ENCODE assay signal across 8 cellular contexts in genomic region chr13:114143806-114144605, GRCh38. TPM values are rescaled to one million over a fixed set of nuclear protein-coding genes. Genes with fewer than 3 reads are reported as not detected.
DNase-seq lines count a peak whose midpoint lies in the region; ATAC-seq and TF ChIP-seq lines count a peak whose summit lies in the region.

No MANE protein-coding gene starts in this region.

- H3K4me1 Mint-ChIP-seq in HFFc6 (ENCODE audit: low read depth) (no peaks in the 10 kb centered on the region), activated B cell treated with CpG ODN at 0.5 μM for 24 hours (peaks cover 13% of the 10 kb centered on the region)

- ATAC-seq in activated B cell treated with CpG ODN at 0.5 μM for 24 hours (ENCODE audit: low read depth) (peak; percentile 66), GM21367 (IDR thresholded peaks at IDR 0.05; ENCODE audit: unreplicated experiment) (no peak), HG03095 (IDR thresholded peaks at IDR 0.05; ENCODE audit: unreplicated experiment) (no peak)

- no peak overlapping the region for H3K4me3 ChIP-seq in tibial nerve

- H3K27me3 Mint-ChIP-seq in HFFc6 (ENCODE audit: insufficient read depth) (peaks cover 16% of the 10 kb centered on the region), activated B cell treated with CpG ODN at 0.5 μM for 24 hours (no peaks in the 10 kb centered on the region)

- H3K9me3 Mint-ChIP-seq in HFFc6 = no peaks in the 10 kb centered on the region
- no peaks in the 10 kb centered on the region for H3K9me3 Mint-ChIP-seq in activated B cell treated with CpG ODN at 0.5 μM for 24 hours

- POLR2A ChIA-PET in activated B cell treated with CpG ODN at 0.5 μM for 24 hours (lab: Charles Lee) = interaction anchor here (1.2 to 2.0 kb wide), 3 partner anchors 11 to 15 kb away, joined by 4 to 8 read pairs (median 4); partner anchors contain the start of gene RASA3

- CTCF ChIA-PET in activated B cell treated with CpG ODN at 0.5 μM for 24 hours (lab: Charles Lee) = interaction anchor here (1.2 to 2.4 kb wide), 4 partner anchors 13 to 83 kb away, joined by 3 to 7 read pairs (median 4); no protein-coding TSS in a partner anchor

- H3K36me3 Mint-ChIP-seq in HFFc6 (ENCODE audit: low read depth) = no peaks in the 10 kb centered on the region
- H3K36me3 Mint-ChIP-seq in activated B cell treated with CpG ODN at 0.5 μM for 24 hours (ENCODE audit: low read depth) = no peaks in the 10 kb centered on the region

- no peak for TF ChIP-seq POLR2A in tibial nerve (IDR thresholded peaks at IDR 0.05)

- H3K4me1 ChIP-seq in tibial nerve = peaks cover 0 to 20% (median 4%) of the 10 kb centered on the region in 4 donors

- H3K27ac Mint-ChIP-seq in HFFc6 = no peak overlapping the region
- peak overlapping the region; percentile 26 for H3K27ac Mint-ChIP-seq in activated B cell treated with CpG ODN at 0.5 μM for 24 hours

- H3K4me3 Mint-ChIP-seq in HFFc6 (no peak overlapping the region), activated B cell treated with CpG ODN at 0.5 μM for 24 hours (no peak overlapping the region)

- H3K9me3 ChIP-seq in tibial nerve = no peaks in the 10 kb centered on the region

- no peaks in the 10 kb centered on the region for H3K36me3 ChIP-seq in tibial nerve

- TF ChIP-seq CTCF in HFFc6 (IDR thresholded peaks at IDR 0.05) (peak; percentile 45; the same call in 1 of the 2 replicates), activated B cell treated with CpG ODN at 0.5 μM for 24 hours (IDR thresholded peaks at IDR 0.05) (no peak), tibial nerve (IDR thresholded peaks at IDR 0.05) (no peak)

- H3K27ac ChIP-seq in tibial nerve = no peak overlapping the region

- WGBS in tibial nerve, 2 donors = 71 to 79% methylated on average over 21 to 24 of the region's 24 CpGs

- DNase-seq in Daoy (ENCODE audit: low read depth) (peak; percentile 52), HFFc6 (no peak), activated B cell treated with CpG ODN at 0.5 μM for 24 hours (peak; percentile 45), iPS-NIHi11 (ENCODE audit: low spot score) (peak; percentile 80), tibial nerve (ENCODE audit: low spot score in 2 of 2) (no peak), NCI-H1930 (lab: John Stamatoyannopoulos, UW) (no peak)

- H3K27me3 ChIP-seq in tibial nerve = no peaks in the 10 kb centered on the region

- intact Hi-C loops in activated B cell treated with CpG ODN at 0.5 μM for 24 hours (cut with micrococcal nuclease) = loop anchor here (1.0 to 2.0 kb wide), 3 partner anchors 15 to 82 kb away; no protein-coding TSS in a partner anchor

- no peak for TF ChIP-seq EP300 in tibial nerve (IDR thresholded peaks at IDR 0.05)

RNA-seq across cellular contexts. Expression of gene RASA3, which starts 11.6 kb away (rescaled TPM):
- 12.0 and 13.2 TPM in 2 replicates for total RNA-seq in Daoy (2014; rRNA removed; shearing (Covaris generic))
- total RNA-seq in HFFc6 (2021; fragmentation: NEBNext Ultra II Directional; extraction: Animal tissue kit (Norgen Biotek cat#: 25700)) = 10 to 100 TPM; 31.6 to 37.6 (median 33.1) TPM
- total RNA-seq in activated B cell treated with CpG ODN at 0.5 μM for 24 hours = 17.5 and 20.4 TPM in 2 replicates
- 10 to 100 TPM; 36.2 to 63.3 (median 46.3) TPM for total RNA-seq in tibial nerve

RNA-seq across cellular contexts. Expression of gene CFAP97D2, which starts 35.1 kb away (rescaled TPM):
- not detected in 2 replicates for total RNA-seq in Daoy (2014; rRNA removed; shearing (Covaris generic))
- total RNA-seq in HFFc6 (2021; fragmentation: NEBNext Ultra II Directional; extraction: Animal tissue kit (Norgen Biotek cat#: 25700)) = not detected
- not detected in 2 replicates for total RNA-seq in activated B cell treated with CpG ODN at 0.5 μM for 24 hours
- not detected for total RNA-seq in tibial nerve

Comparison
In these comparisons a context has a peak if more than half of its experiments do, and no peak if none do; other contexts are left out.
1. DNase-seq: peak in Daoy (single experiment), activated B cell treated with CpG ODN at 0.5 μM for 24 hours (single experiment) and iPS-NIHi11 (single experiment); none in HFFc6 (single experiment), tibial nerve (0 of 2) and NCI-H1930 (0 of 2).